Comparison of ENCODE assay signal across 9 cellular contexts in the genomic region with DNA sequence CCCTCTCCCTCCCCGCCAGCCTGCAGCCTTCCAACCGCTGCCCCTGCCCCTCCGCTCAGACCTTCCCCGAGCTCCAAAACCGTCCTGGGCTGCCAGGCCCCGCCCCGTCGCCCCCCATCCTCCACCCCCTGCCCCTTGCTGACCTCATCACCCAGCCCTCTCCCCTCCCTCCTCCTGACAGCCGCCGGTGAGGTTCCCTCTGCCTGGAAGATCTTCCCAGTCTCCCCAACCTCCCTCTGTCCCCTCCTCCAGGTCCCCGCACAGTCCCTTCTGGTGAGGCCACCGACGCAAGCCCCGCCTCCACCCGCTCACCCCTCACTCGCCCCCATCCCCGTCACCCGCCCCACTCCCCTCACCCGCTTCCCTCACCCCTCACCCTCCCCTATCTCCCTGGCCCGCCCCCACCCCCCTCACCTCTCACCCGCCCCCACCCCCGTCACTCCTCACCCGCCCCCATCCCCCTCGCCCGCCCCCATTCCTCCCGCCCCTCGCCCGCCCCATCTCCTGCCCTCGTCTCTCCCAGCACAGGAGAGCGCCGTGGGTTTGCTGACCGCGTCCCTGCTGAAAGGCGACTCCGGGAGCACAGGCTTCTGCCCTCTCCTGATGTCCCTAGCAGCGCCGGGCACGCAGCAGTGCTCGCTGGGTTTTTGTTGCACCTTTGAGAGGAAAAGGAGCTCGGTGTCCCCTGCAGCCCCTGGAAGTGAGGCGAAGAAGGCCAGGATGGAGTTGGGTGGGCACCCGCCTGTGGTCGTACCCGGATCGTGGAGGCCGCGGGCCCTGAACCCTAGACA. TPM values are rescaled to one million over a fixed set of nuclear protein-coding genes. Genes with fewer than 3 reads are reported as not detected.
DNase-seq lines count a peak whose midpoint lies in the region; ATAC-seq, FAIRE-seq and TF ChIP-seq lines count a peak whose summit lies in the region.
"Had no signal": no experiment of that assay in that cellular context is flagged by ENCODE, and none has a peak within 500 bp of the region (broad histone marks: within the 10 kb centered on the region; RNA-seq: fewer than 3 reads in every experiment).

No MANE protein-coding gene starts in this region.

- H3K18ac ChIP-seq in H1 (ENCODE audit: extremely low read depth, low read length) = peak overlapping the region; percentile 96

- no peak for TF ChIP-seq EP300 in H1 (IDR thresholded peaks at IDR 0.05; ENCODE audit: borderline replicate concordance in 1 of 2, low read depth in 2 of 2, low read length in 2 of 2)

- no peak overlapping the region for H3K23ac ChIP-seq in H1 (ENCODE audit: insufficient read length)

- H3K79me1 ChIP-seq in H1 (ENCODE audit: low read depth, low read length) = no peaks in the 10 kb centered on the region

- peak overlapping the region; percentile 89 for H2AFZ ChIP-seq in H1 (ENCODE audit: low read length)

- peaks cover 10% of the 10 kb centered on the region for H3K4me1 ChIP-seq in CD4-positive, alpha-beta memory T cell (ENCODE audit: insufficient read depth, low read length)
- peaks cover 5% of the 10 kb centered on the region for H3K4me1 ChIP-seq in HEK293 (ENCODE audit: control insufficient read depth, insufficient read depth, low read length)
- peaks cover 5 to 10% (median 8%) of the 10 kb centered on the region in 4 experiments; a peak in 6 of 7 replicates for H3K4me1 ChIP-seq in H1 (replicated peaks in 1 of 4; ENCODE audit: control insufficient read depth in 3 of 4, insufficient read depth in 4 of 4, low read length in 3 of 4)

- no peaks in the 10 kb centered on the region for H3K9me3 ChIP-seq in CD4-positive, alpha-beta memory T cell (ENCODE audit: control insufficient read depth in 1 of 2, low read length in 2 of 2)
- no peaks in the 10 kb centered on the region for H3K9me3 ChIP-seq in HEK293 (ENCODE audit: control insufficient read depth, insufficient read depth, low read depth, low read length)
- no peaks in the 10 kb centered on the region for H3K9me3 ChIP-seq in H1 (ENCODE audit: insufficient read depth in 2 of 2, low read depth in 1 of 2, low read length in 1 of 2)

- peak in 1 of 5 donors; percentile 50 for DNase-seq in CD4-positive, alpha-beta memory T cell
- peak; percentile 87 to 91 for DNase-seq in H1 (ENCODE audit: low read depth in 1 of 2, low spot score in 2 of 2)
- no peak for DNase-seq in natural killer cell
- DNase-seq in SIG-M5 (lab: John Stamatoyannopoulos, UW) = no peak

- H3K56ac ChIP-seq in H1 (replicated peaks; ENCODE audit: insufficient read length, low read depth, low read length) = peak overlapping the region; percentile 75

- peak overlapping the region in 5 of 7 donors; percentile 31 to 81 (median 74) for H3K27ac Mint-ChIP-seq in CD4-positive, alpha-beta memory T cell
- H3K27ac Mint-ChIP-seq in natural killer cell = no peak overlapping the region

- H3K27me3 ChIP-seq in CD4-positive, alpha-beta memory T cell (ENCODE audit: insufficient read depth, low read length) = no peaks in the 10 kb centered on the region
- H3K27me3 ChIP-seq in H1 (replicated peaks in 1 of 4; ENCODE audit: control insufficient read depth in 3 of 4, extremely low read depth in 1 of 4, insufficient read depth in 3 of 4, low read length in 3 of 4) = peaks cover 0 to 16% (median 10%) of the 10 kb centered on the region in 4 experiments; a peak in 5 of 7 replicates

- CTCF ChIA-PET in CD4-positive, alpha-beta memory T cell (lab: Charles Lee; ENCODE audit: partially characterized antibody) = interaction anchor here (0.5 to 4.6 kb wide), 6 partner anchors 23 to 1356 kb away, joined by 3 to 32 read pairs (median 4); no protein-coding TSS in a partner anchor
- CTCF ChIA-PET in HEK293 (lab: Yijun Ruan, JAX) = interaction anchor here (0.5 to 4.5 kb wide), 16 partner anchors 8 to 564 kb away, joined by 3 to 25 read pairs (median 3); no protein-coding TSS in a partner anchor
- CTCF ChIA-PET in H1 (lab: Charles Lee; ENCODE audit: partially characterized antibody) = interaction anchor here (0.6 to 1.3 kb wide), 7 partner anchors 15 to 206 kb away, joined by 3 read pairs; no protein-coding TSS in a partner anchor

- H3K23me2 ChIP-seq in H1 (ENCODE audit: low read depth, low read length) = peaks cover 9% of the 10 kb centered on the region; the same call in 1 of the 2 replicates

- H2AK5ac ChIP-seq in H1 (ENCODE audit: low read depth, low read length) = no peak overlapping the region

- H3K9me3 Mint-ChIP-seq in CD4-positive, alpha-beta memory T cell = no peaks in the 10 kb centered on the region
- no peaks in the 10 kb centered on the region for H3K9me3 Mint-ChIP-seq in natural killer cell

- no peak overlapping the region for H4K8ac ChIP-seq in H1 (ENCODE audit: extremely low read depth, insufficient read depth, low read length)

- H4K91ac ChIP-seq in H1 (replicated peaks; ENCODE audit: insufficient read length, low read length) = peak overlapping the region; percentile 68

- H3K36me3 ChIP-seq in CD4-positive, alpha-beta memory T cell (ENCODE audit: insufficient read depth, low read length) = no peaks in the 10 kb centered on the region
- H3K36me3 ChIP-seq in HEK293 (ENCODE audit: control insufficient read depth in 2 of 2, insufficient read depth in 1 of 2, low read length in 2 of 2) (no peaks in the 10 kb centered on the region), H1 (ENCODE audit: control insufficient read depth in 2 of 4, insufficient read depth in 4 of 4, low read length in 3 of 4) (no peaks in the 10 kb centered on the region)

- intact Hi-C loops in CD4-positive, alpha-beta memory T cell (cut with micrococcal nuclease) = loop anchor here (2.0 kb wide), 1 partner anchor 28 kb away; a partner anchor contains a TSS
- intact Hi-C loops in natural killer cell (cut with micrococcal nuclease) = loop anchor here (2.0 kb wide), 1 partner anchor 40 kb away; a partner anchor contains a TSS

- H3K14ac ChIP-seq in H1 (ENCODE audit: insufficient read length) = no peak overlapping the region

- H3K36me3 Mint-ChIP-seq in CD4-positive, alpha-beta memory T cell = no peaks in the 10 kb centered on the region
- H3K36me3 Mint-ChIP-seq in natural killer cell = no peaks in the 10 kb centered on the region

- peak overlapping the region; percentile 55 for H2BK120ac ChIP-seq in H1 (replicated peaks; ENCODE audit: low read depth, low read length)

- no peak overlapping the region for H3K27ac ChIP-seq in CD4-positive, alpha-beta memory T cell (ENCODE audit: low read depth, low read length)
- H3K27ac ChIP-seq in HEK293 (ENCODE audit: extremely low read depth, low read depth, low read length) (no peak overlapping the region), H1 (ENCODE audit: low read depth, low read length) (no peak overlapping the region; the same call in 1 of the 2 replicates)

- WGBS in H1 (ENCODE audit: extremely low coverage in 1 of 2, insufficient coverage in 1 of 2, insufficient read length in 1 of 2, insufficient replicate concordance in 2 of 2, low coverage in 1 of 2, low lambda C conversion rate in 2 of 2, missing lambda C conversion rate in 1 of 2), 2 experiments = 0% methylated on average over 21 of the region's 47 CpGs; no CpG with 5 or more reads in 1 of the 2 experiments

- POLR2A ChIA-PET in CD4-positive, alpha-beta memory T cell (lab: Charles Lee; ENCODE audit: partially characterized antibody) = no interaction called here
- POLR2A ChIA-PET in HEK293 (lab: Yijun Ruan, JAX) = no interaction called here
- POLR2A ChIA-PET in H1 (lab: Charles Lee; ENCODE audit: partially characterized antibody) = interaction anchor here (0.6 to 2.1 kb wide), 5 partner anchors 26 to 173 kb away, joined by 3 to 5 read pairs (median 4); no protein-coding TSS in a partner anchor

- H3K4me1 Mint-ChIP-seq in CD4-positive, alpha-beta memory T cell = peaks cover 4 to 18% (median 6%) of the 10 kb centered on the region in 4 donors
- peaks cover 10% of the 10 kb centered on the region in 2 donors for H3K4me1 Mint-ChIP-seq in natural killer cell

- no peaks in the 10 kb centered on the region for H4K20me1 ChIP-seq in H1 (replicated peaks in 1 of 2; ENCODE audit: control insufficient read depth in 1 of 2, insufficient read depth in 2 of 2, low read length in 2 of 2)

- no peaks in the 10 kb centered on the region for H3K79me2 ChIP-seq in H1 (ENCODE audit: control insufficient read depth in 1 of 2, insufficient read depth in 2 of 2, low read length in 2 of 2)

- peak overlapping the region; percentile 64 to 97 for H3K4me2 ChIP-seq in H1 (ENCODE audit: insufficient read depth in 1 of 2, low read depth in 2 of 2, low read length in 2 of 2)

- peak overlapping the region; percentile 80; the same call in 1 of the 2 replicates for H2BK12ac ChIP-seq in H1 (ENCODE audit: low read depth, low read length)

- H3K4ac ChIP-seq in H1 (replicated peaks; ENCODE audit: insufficient read length, low read depth, low read length) = peak overlapping the region; percentile 36

- peak overlapping the region; percentile 84 for H4K5ac ChIP-seq in H1 (ENCODE audit: insufficient read length, low read depth, low read length)

- H2BK5ac ChIP-seq in H1 (ENCODE audit: low read depth, low read length) = peak overlapping the region; percentile 85; the same call in 1 of the 2 replicates

- H2BK20ac ChIP-seq in H1 (ENCODE audit: low read length) = peak overlapping the region; percentile 43; the same call in 1 of the 2 replicates

- peak overlapping the region; percentile 71 to 90 (median 81) for H3K4me3 Mint-ChIP-seq in CD4-positive, alpha-beta memory T cell
- H3K4me3 Mint-ChIP-seq in natural killer cell = peak overlapping the region; percentile 77

- H2BK15ac ChIP-seq in H1 (ENCODE audit: low read length) = peak overlapping the region; percentile 88; the same call in 1 of the 2 replicates

- no peak for FAIRE-seq in H1 (lab: Jason Lieb, UNC)

- peak overlapping the region in 3 of 4 experiments; percentile 4 to 68 (median 51); a peak in 4 of 7 replicates for H3K9ac ChIP-seq in H1 (replicated peaks in 1 of 4; ENCODE audit: extremely low read depth in 1 of 4, low read depth in 3 of 4, low read length in 3 of 4)

- TF ChIP-seq CTCF in HEK293 (tag by site-specific recombination; IDR thresholded peaks at IDR 0.05) (no peak), H1 (IDR thresholded peaks at IDR 0.05; ENCODE audit: control extremely low read depth in 1 of 3, insufficient read depth in 1 of 3, low read depth in 1 of 3, low read length in 3 of 3) (no peak), natural killer cell (IDR thresholded peaks at IDR 0.05) (no peak)

- no peak for TF ChIP-seq POLR2A in H1 (IDR thresholded peaks at IDR 0.05; ENCODE audit: control extremely low read depth in 1 of 2, low read depth in 2 of 2, low read length in 2 of 2)

- ATAC-seq in SK-N-SH treated with all-trans-retinoic acid at 6 μM for 48 hours = peak; percentile 68
- ATAC-seq in natural killer cell = peak in 1 of 3 donors; percentile 7
- no peak for ATAC-seq in HG03439 (IDR thresholded peaks at IDR 0.05; ENCODE audit: unreplicated experiment)
- ATAC-seq in GM19395 (IDR thresholded peaks at IDR 0.05; ENCODE audit: unreplicated experiment) = no peak

- peaks cover 2 to 9% of the 10 kb centered on the region in 2 donors for H3K27me3 Mint-ChIP-seq in CD4-positive, alpha-beta memory T cell
- peaks cover 20 to 37% of the 10 kb centered on the region in 2 donors for H3K27me3 Mint-ChIP-seq in natural killer cell (ENCODE audit: low read depth in 2 of 2)

- no peak for TF ChIP-seq RAD21 in H1 (IDR thresholded peaks at IDR 0.05 in 1 of 2, conservative IDR thresholded peaks at IDR 0.05 in 1 of 2; ENCODE audit: low read depth in 2 of 2, low read length in 2 of 2)

- peak overlapping the region in 1 of 2 donors; percentile 68 for H3K4me3 ChIP-seq in CD4-positive, alpha-beta memory T cell (ENCODE audit: low read length in 2 of 2)
- peak overlapping the region; percentile 56 for H3K4me3 ChIP-seq in HEK293 (ENCODE audit: low read depth, low read length)
- peak overlapping the region; percentile 57 to 98 (median 62) for H3K4me3 ChIP-seq in H1 (ENCODE audit: extremely low read depth in 1 of 4, insufficient read depth in 2 of 4, low read depth in 3 of 4, low read length in 4 of 4)

RNA-seq across cellular contexts. Expression of a gene that starts 16.4 kb away (rescaled TPM):
- not detected for total RNA-seq in CD4-positive, alpha-beta memory T cell
- not detected for polyA plus RNA-seq in CD4-positive, alpha-beta memory T cell
- total RNA-seq in H1 (2021; fragmentation: NEBNext Ultra II Directional; extraction: Animal tissue kit (Norgen Biotek cat#: 25700)) = 0.35 TPM in 1 of 2 replicates, not detected in the other
- 1.7 and 2.4 TPM in 2 replicates for polyA plus RNA-seq in H1 (2011; rRNA removed)
- polyA plus RNA-seq in H1 (2011; cell fraction: cytosol; rRNA removed) = 0.62 TPM
- polyA plus RNA-seq in H1 (2011; cell fraction: nucleus; rRNA removed) = 1.3 TPM
- polyA plus RNA-seq in H1 (2012, experiment 1 of 2) = 0.42 to 1.5 TPM (median 0.70 TPM) in 3 of 4 replicates, not detected in the other
- 0.41 TPM for polyA plus RNA-seq in H1 (2012, experiment 2 of 2)
- 0.39 TPM for polyA plus RNA-seq in H1 (2013, experiment 1 of 2)
- polyA plus RNA-seq in H1 (2013, experiment 2 of 2) = 0.18 TPM
- 0.39 and 0.54 TPM in 2 replicates for polyA minus RNA-seq in H1 (2011; rRNA and poly(A)+ RNA removed)
- polyA minus RNA-seq in H1 (2011; cell fraction: cytosol; rRNA and poly(A)+ RNA removed) = not detected
- polyA minus RNA-seq in H1 (2011; cell fraction: nucleus; rRNA and poly(A)+ RNA removed) = 0.80 TPM
- under 1 TPM in 1 of 3 donors, not detected in 2; 0.49 TPM for total RNA-seq in natural killer cell
- total RNA-seq: LHCN-M2 had no signal

RNA-seq across cellular contexts. Expression of a gene that starts 27.7 kb away (rescaled TPM):
- total RNA-seq in CD4-positive, alpha-beta memory T cell = 10 to 100 TPM; 27.9 to 36.7 TPM
- 1 to 10 TPM; 1.2 to 1.7 TPM for polyA plus RNA-seq in CD4-positive, alpha-beta memory T cell
- 61.9 and 65.3 TPM in 2 replicates for total RNA-seq in H1 (2021; fragmentation: NEBNext Ultra II Directional; extraction: Animal tissue kit (Norgen Biotek cat#: 25700))
- 66.1 and 95.4 TPM in 2 replicates for polyA plus RNA-seq in H1 (2011; rRNA removed)
- polyA plus RNA-seq in H1 (2011; cell fraction: cytosol; rRNA removed) = 66.9 TPM
- polyA plus RNA-seq in H1 (2011; cell fraction: nucleus; rRNA removed) = 77.9 TPM
- polyA plus RNA-seq in H1 (2012, experiment 1 of 2) = 37.4 to 53.7 TPM (median 45.5 TPM) in 4 replicates
- 32.4 TPM for polyA plus RNA-seq in H1 (2012, experiment 2 of 2)
- 50.5 TPM for polyA plus RNA-seq in H1 (2013, experiment 1 of 2)
- 53.3 TPM for polyA plus RNA-seq in H1 (2013, experiment 2 of 2)
- 25.2 and 28.4 TPM in 2 replicates for polyA minus RNA-seq in H1 (2011; rRNA and poly(A)+ RNA removed)
- polyA minus RNA-seq in H1 (2011; cell fraction: cytosol; rRNA and poly(A)+ RNA removed) = 27.8 TPM
- polyA minus RNA-seq in H1 (2011; cell fraction: nucleus; rRNA and poly(A)+ RNA removed) = 14.2 TPM
- total RNA-seq in natural killer cell = 10 to 100 TPM; 32.6 to 39.1 (median 38.4) TPM

RNA-seq across cellular contexts. Expression of a gene that starts 41.4 kb away (rescaled TPM):
- 100 to 1,000 TPM; 119 to 122 TPM for total RNA-seq in CD4-positive, alpha-beta memory T cell
- 10 to 100 TPM; 34.5 to 51.0 TPM for polyA plus RNA-seq in CD4-positive, alpha-beta memory T cell
- total RNA-seq in H1 (2021; fragmentation: NEBNext Ultra II Directional; extraction: Animal tissue kit (Norgen Biotek cat#: 25700)) = 18.6 and 21.1 TPM in 2 replicates
- 8.5 and 13.9 TPM in 2 replicates for polyA plus RNA-seq in H1 (2011; rRNA removed)
- polyA plus RNA-seq in H1 (2011; cell fraction: cytosol; rRNA removed) = 17.4 TPM
- polyA plus RNA-seq in H1 (2011; cell fraction: nucleus; rRNA removed) = 24.8 TPM
- polyA plus RNA-seq in H1 (2012, experiment 1 of 2) = 16.7 to 22.0 TPM (median 17.2 TPM) in 4 replicates
- 3.2 TPM for polyA plus RNA-seq in H1 (2012, experiment 2 of 2)
- polyA plus RNA-seq in H1 (2013, experiment 1 of 2) = 11.9 TPM
- polyA plus RNA-seq in H1 (2013, experiment 2 of 2) = 10.8 TPM
- polyA minus RNA-seq in H1 (2011; rRNA and poly(A)+ RNA removed) = 13.2 and 19.9 TPM in 2 replicates
- polyA minus RNA-seq in H1 (2011; cell fraction: cytosol; rRNA and poly(A)+ RNA removed) = 13.9 TPM
- 16.4 TPM for polyA minus RNA-seq in H1 (2011; cell fraction: nucleus; rRNA and poly(A)+ RNA removed)
- total RNA-seq in natural killer cell = 10 to 100 TPM; 42.0 to 67.2 (median 62.6) TPM

Comparison
In these comparisons a context has a peak if more than half of its experiments do, and no peak if none do; other contexts are left out.
1. DNase-seq: peak in H1 (2 of 2); none in natural killer cell (single experiment) and SIG-M5 (single experiment).
2. H3K27ac Mint-ChIP-seq: peak in CD4-positive, alpha-beta memory T cell (5 of 7); none in natural killer cell (0 of 2).